Comparison of ENCODE assay signal across 1 cellular context in genomic region chr7:101094791-101095375, GRCh38.
TF ChIP-seq lines count a peak whose summit lies in the region.

No MANE protein-coding gene starts in this region.

TF ChIP-seq in HEK293, 187 proteins besides CTCF, POLR2A, EP300 and RAD21 (continued from another document):
- no peak for TF ChIP-seq ZNF518A (tag by site-specific recombination; conservative IDR thresholded peaks at IDR 0.05; ENCODE audit: low read depth)
- 0 out of 2 replicates have a peak, but pooled peaks have one; percentile 14 for TF ChIP-seq PATZ1 (tag by site-specific recombination; IDR thresholded peaks at IDR 0.05)
- no peak for TF ChIP-seq ZNF571 (tag by site-specific recombination; IDR thresholded peaks at IDR 0.05)
- TF ChIP-seq ZNF768 (tag by site-specific recombination; IDR thresholded peaks at IDR 0.05), result no peak
- TF ChIP-seq SP2 (tag by site-specific recombination; IDR thresholded peaks at IDR 0.05), result no peak
- no peak for TF ChIP-seq ZNF513 (tag by site-specific recombination; IDR thresholded peaks at IDR 0.05)
- TF ChIP-seq ZNF341 (tag by site-specific recombination; IDR thresholded peaks at IDR 0.05; ENCODE audit: low read depth), result no peak
- TF ChIP-seq ZEB2 (tag by site-specific recombination; IDR thresholded peaks at IDR 0.05), result 0 out of 2 replicates have a peak, but pooled peaks have one; percentile 21
- no peak for TF ChIP-seq ZIC2 (tag by site-specific recombination; IDR thresholded peaks at IDR 0.05)
- no peak for TF ChIP-seq ZNF354C (tag by site-specific recombination; IDR thresholded peaks at IDR 0.05; ENCODE audit: borderline replicate concordance, low read depth)
